ENCODE assay signal across 30 cellular contexts in the genomic region with DNA sequence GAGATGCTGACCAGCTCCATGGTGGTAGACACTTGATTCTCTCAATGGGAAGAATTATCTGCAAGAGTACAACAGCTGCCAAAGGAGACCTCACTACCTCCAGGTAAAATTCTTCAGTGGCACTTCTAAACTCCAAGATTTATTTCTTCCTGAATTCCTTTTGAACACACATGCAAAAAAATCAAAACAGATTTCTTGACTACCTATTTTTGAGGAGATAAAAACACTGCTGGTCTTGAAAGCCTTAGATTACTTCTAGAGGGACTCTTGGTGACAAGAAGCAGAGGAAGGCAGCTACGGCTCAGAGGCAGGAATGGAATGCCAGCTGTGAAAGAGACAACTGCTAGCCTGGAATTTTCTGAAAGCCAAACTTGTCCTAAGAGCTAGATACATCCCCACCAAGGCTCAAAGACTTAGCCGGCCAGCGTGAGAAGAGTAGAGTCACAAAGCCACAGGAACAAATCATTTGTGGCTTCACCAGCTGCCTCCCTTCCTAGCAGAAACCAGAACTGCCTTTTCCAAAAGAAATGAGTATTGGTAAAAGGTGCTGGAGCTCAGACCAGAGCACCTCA.
"Had no signal": no experiment of that assay in that cellular context is flagged by ENCODE, and none has a peak within 500 bp of the region (broad histone marks: within the 10 kb centered on the region; RNA-seq: fewer than 3 reads in every experiment).

No MANE protein-coding gene starts in this region.

- H3K4me1 Mint-ChIP-seq: activated CD4-positive, alpha-beta T cell treated with anti-CD3 and anti-CD28 coated beads, Interleukin-2, amount 10 ng/mL, durations not matched to agents 24 days and 14 days had no signal

- H3K4me3 Mint-ChIP-seq: activated CD4-positive, alpha-beta memory T cell treated with anti-CD3 and anti-CD28 coated beads for 36 hours; activated CD4-positive, alpha-beta T cell treated with anti-CD3 and anti-CD28 coated beads, Interleukin-2, amount 10 ng/mL, durations not matched to agents 24 days and 14 days; activated naive CD8-positive, alpha-beta T cell; brain; naive thymus-derived CD8-positive, alpha-beta T cell; neural progenitor cell; T-helper 1 cell treated with Interleukin-12 subunit alpha and Interleukin-12 subunit beta and Interleukin-4 antibody, amounts not matched to agents 30 μg/mL and 1 μg/mL, for 36 hours had no signal

- H3K27ac Mint-ChIP-seq: activated CD4-positive, alpha-beta memory T cell treated with anti-CD3 and anti-CD28 coated beads for 36 hours; activated CD4-positive, alpha-beta T cell treated with anti-CD3 and anti-CD28 coated beads, Interleukin-2, amount 10 ng/mL, durations not matched to agents 24 days and 14 days; activated naive CD8-positive, alpha-beta T cell; neural progenitor cell; T-helper 1 cell treated with Interleukin-12 subunit alpha and Interleukin-12 subunit beta and Interleukin-4 antibody, amounts not matched to agents 30 μg/mL and 1 μg/mL, for 36 hours had no signal

- H3K27me3 ChIP-seq: dorsolateral prefrontal cortex, gastrocnemius medialis, hepatocyte, neural progenitor cell, right atrium auricular region, spleen, upper lobe of right lung had no signal

- H3K9me3 Mint-ChIP-seq: activated CD4-positive, alpha-beta memory T cell treated with anti-CD3 and anti-CD28 coated beads for 36 hours; activated CD4-positive, alpha-beta T cell treated with anti-CD3 and anti-CD28 coated beads, Interleukin-2, amount 10 ng/mL, durations not matched to agents 24 days and 14 days; brain; naive thymus-derived CD8-positive, alpha-beta T cell; neural progenitor cell; T-helper 1 cell treated with Interleukin-12 subunit alpha and Interleukin-12 subunit beta and Interleukin-4 antibody, amounts not matched to agents 30 μg/mL and 1 μg/mL, for 36 hours had no signal

- H3K4me3 ChIP-seq: coronary artery, dorsolateral prefrontal cortex, gastrocnemius medialis, hepatocyte, neural progenitor cell, psoas muscle, right atrium auricular region, spleen, thoracic aorta, upper lobe of right lung had no signal

- H3K36me3 ChIP-seq: gastrocnemius medialis, neural progenitor cell, right atrium auricular region, thoracic aorta, upper lobe of right lung had no signal

- ATAC-seq: gastrocnemius medialis; left cardiac atrium; naive thymus-derived CD8-positive, alpha-beta T cell; psoas muscle; stimulated activated naive CD8-positive, alpha-beta T cell treated with anti-CD3 and anti-CD28 coated beads, Interleukin-15, Interleukin-2, amounts not matched to agents 100 U/mL and 50 U/mL, for 24 hours; upper lobe of right lung had no signal

- H3K27me3 Mint-ChIP-seq: activated CD4-positive, alpha-beta memory T cell treated with anti-CD3 and anti-CD28 coated beads for 36 hours; activated CD4-positive, alpha-beta T cell treated with anti-CD3 and anti-CD28 coated beads, Interleukin-2, amount 10 ng/mL, durations not matched to agents 24 days and 14 days; activated naive CD8-positive, alpha-beta T cell; brain; naive thymus-derived CD8-positive, alpha-beta T cell had no signal

- H3K27ac ChIP-seq: coronary artery, dorsolateral prefrontal cortex, gastrocnemius medialis, hepatocyte, neural progenitor cell, parathyroid adenoma, psoas muscle, right atrium auricular region, spleen, thoracic aorta, upper lobe of right lung, WERI-Rb-1 had no signal

- DNase-seq: activated CD4-positive, alpha-beta memory T cell treated with anti-CD3 and anti-CD28 coated beads for 36 hours; activated CD4-positive, alpha-beta T cell treated with anti-CD3 and anti-CD28 coated beads, Interleukin-2, amount 10 ng/mL, durations not matched to agents 24 days and 14 days; activated CD4-positive, CD25-positive, alpha-beta regulatory T cell treated with anti-CD3 and anti-CD28 coated beads, Interleukin-2, amount 50 U/mL, for 72 hours; activated CD8-positive, alpha-beta memory T cell treated with anti-CD3 and anti-CD28 coated beads, Interleukin-2, amount 50 U/mL, for 4 hours; activated naive CD4-positive, alpha-beta T cell treated with Interleukin-2 at 50 U/mL for 16 hours; activated T-cell treated with anti-CD3 and anti-CD28 coated beads, Interleukin-2, amount 50 U/mL, for 48 hours; anterior cingulate cortex; dorsolateral prefrontal cortex; effector memory CD4-positive, alpha-beta T cell; gastrocnemius medialis; left cardiac atrium; mammary epithelial cell; naive thymus-derived CD8-positive, alpha-beta T cell; occipital lobe; psoas muscle; spleen; stimulated activated naive CD8-positive, alpha-beta T cell treated with anti-CD3 and anti-CD28 coated beads, Interleukin-15, Interleukin-2, amounts not matched to agents 100 U/mL and 50 U/mL, for 24 hours; SW 1271; T-helper 9 cell; upper lobe of right lung; WERI-Rb-1 had no signal

- H3K9me3 ChIP-seq: gastrocnemius medialis, psoas muscle, right atrium auricular region, spleen, thoracic aorta, upper lobe of right lung had no signal
